ENCODE assay signal across 1 cellular context in genomic region chr17:18261146-18261515, GRCh38.
TF ChIP-seq lines count a peak whose summit lies in the region.

No MANE protein-coding gene starts in this region.

TF ChIP-seq in SK-N-SH, 30 proteins besides CTCF, POLR2A, EP300 and RAD21:
- no peak for TF ChIP-seq USF1 (IDR thresholded peaks at IDR 0.05; ENCODE audit: borderline replicate concordance, low read depth)
- TF ChIP-seq RXRA (IDR thresholded peaks at IDR 0.05; ENCODE audit: borderline replicate concordance, low read depth) = 0 out of 2 replicates have a peak, but pooled peaks have one; percentile 25
- no peak for TF ChIP-seq EZH2phosphoT487 (IDR thresholded peaks at IDR 0.05; ENCODE audit: borderline replicate concordance, low read depth)
- TF ChIP-seq MEF2A (IDR thresholded peaks at IDR 0.05; ENCODE audit: borderline replicate concordance, low read depth) = no peak
- 0 out of 2 replicates have a peak, but pooled peaks have one; percentile 5 for TF ChIP-seq SIN3A (IDR thresholded peaks at IDR 0.05; ENCODE audit: borderline replicate concordance, low read depth, low read length)
- no peak for TF ChIP-seq FOXJ3 (CRISPR knock-in tag; IDR thresholded peaks at IDR 0.05)
- TF ChIP-seq MAX (IDR thresholded peaks at IDR 0.05; ENCODE audit: low read depth) = no peak
- TF ChIP-seq TCF12 (IDR thresholded peaks at IDR 0.05) = no peak
- TF ChIP-seq ELF1 (IDR thresholded peaks at IDR 0.05) = no peak
- TF ChIP-seq CHD2 (IDR thresholded peaks at IDR 0.05; ENCODE audit: low read length, partially characterized antibody) = no peak
- TF ChIP-seq NRF1 (IDR thresholded peaks at IDR 0.05; ENCODE audit: low read depth, low read length) = no peak
- TF ChIP-seq REST (IDR thresholded peaks at IDR 0.05; ENCODE audit: low read depth, low read length) = no peak
- peak; percentile 25; the same call in 1 of the 2 replicates for TF ChIP-seq FOSL2 (IDR thresholded peaks at IDR 0.05; ENCODE audit: borderline replicate concordance, low read depth)
- no peak for TF ChIP-seq FOXM1 (IDR thresholded peaks at IDR 0.05; ENCODE audit: low read depth)
- TF ChIP-seq RFX5 (IDR thresholded peaks at IDR 0.05; ENCODE audit: low read length) = no peak
- TF ChIP-seq SMC3 (IDR thresholded peaks at IDR 0.05; ENCODE audit: low read depth, low read length) = no peak
- TF ChIP-seq JUND (IDR thresholded peaks at IDR 0.05) = no peak
- no peak for TF ChIP-seq USF2 (IDR thresholded peaks at IDR 0.05; ENCODE audit: borderline replicate concordance, low read depth, low read length)
